In genomic region chr1:226650236-226650841, GRCh38 we compare ENCODE assay signal across 10 cellular contexts.
DNase-seq lines count a peak whose midpoint lies in the region; ATAC-seq, FAIRE-seq and TF ChIP-seq lines count a peak whose summit lies in the region.
"Had no signal": no experiment of that assay in that cellular context is flagged by ENCODE, and none has a peak within 500 bp of the region (broad histone marks: within the 10 kb centered on the region; RNA-seq: fewer than 3 reads in every experiment).

No MANE protein-coding gene starts in this region.

- no peaks in the 10 kb centered on the region for H3K9me3 Mint-ChIP-seq in natural killer cell treated with Interleukin-12 subunit alpha and Interleukin-12 subunit beta and Interleukin-15 and Interleukin-18, amount 100 ng/mL, for 72 hours
- no peaks in the 10 kb centered on the region for H3K9me3 Mint-ChIP-seq in natural killer cell
- H3K9me3 Mint-ChIP-seq in naive thymus-derived CD8-positive, alpha-beta T cell: no peaks in the 10 kb centered on the region

- in situ Hi-C loops in K562 (cut with MboI): no loop called here

- H3K4me2 ChIP-seq in K562 (ENCODE audit: insufficient read depth, low read length): no peak overlapping the region

- intact Hi-C loops in natural killer cell (cut with micrococcal nuclease): loop anchor here (5.0 kb wide), 1 partner anchor 37 kb away; no protein-coding TSS in a partner anchor
- intact Hi-C loops in K562 (cut with micrococcal nuclease): no loop called here
- intact Hi-C loops in vagina (cut with DNase I): loop anchor here (5.0 kb wide), 1 partner anchor 177 kb away; no protein-coding TSS in a partner anchor
- intact Hi-C loops in uterus (cut with DNase I; ENCODE audit: low total_unique reads): no loop called here

- TF ChIP-seq CTCF in natural killer cell (IDR thresholded peaks at IDR 0.05) (no peak), K562 (IDR thresholded peaks at IDR 0.05 in 2 of 3, conservative IDR thresholded peaks at IDR 0.05 in 1 of 3; ENCODE audit: insufficient read depth in 2 of 3, low read depth in 1 of 3, low read length in 3 of 3) (peak; percentile 45 to 59 (median 52); a peak in 5 of 6 replicates), vagina (IDR thresholded peaks at IDR 0.05) (no peak), uterus (IDR thresholded peaks at IDR 0.05) (no peak)

- POLR2A ChIA-PET in K562 (lab: Yijun Ruan, JAX): interaction anchor here (0.5 kb wide), 1 partner anchor 43 kb away, joined by 4 read pairs; no protein-coding TSS in a partner anchor
- POLR2A ChIA-PET in naive thymus-derived CD8-positive, alpha-beta T cell (lab: Charles Lee): interaction anchor here (0.6 to 26.5 kb wide), 7 partner anchors 24 to 288 kb away, joined by 3 to 613 read pairs (median 4); no protein-coding TSS in a partner anchor

- no peaks in the 10 kb centered on the region for H3K9me3 ChIP-seq in K562 (replicated peaks; ENCODE audit: control insufficient read depth, insufficient read depth, low read depth, low read length)
- H3K9me3 ChIP-seq in vagina: no peaks in the 10 kb centered on the region
- no peaks in the 10 kb centered on the region for H3K9me3 ChIP-seq in uterus
- H3K9me3 ChIP-seq: right lobe of liver had no signal

- H4K20me1 ChIP-seq in K562 (replicated peaks; ENCODE audit: control insufficient read depth, insufficient read depth, low read length): peaks cover 4% of the 10 kb centered on the region; the same call in 1 of the 2 replicates

- H3K27me3 Mint-ChIP-seq in natural killer cell treated with Interleukin-12 subunit alpha and Interleukin-12 subunit beta and Interleukin-15 and Interleukin-18, amount 100 ng/mL, for 72 hours: no peaks in the 10 kb centered on the region
- no peaks in the 10 kb centered on the region for H3K27me3 Mint-ChIP-seq in natural killer cell (ENCODE audit: low read depth in 2 of 2)
- H3K27me3 Mint-ChIP-seq in naive thymus-derived CD8-positive, alpha-beta T cell: no peaks in the 10 kb centered on the region

- no peak for ATAC-seq in natural killer cell treated with Interleukin-12 subunit alpha and Interleukin-12 subunit beta and Interleukin-15 and Interleukin-18, amount 100 ng/mL, for 72 hours
- ATAC-seq in natural killer cell: no peak
- peak; percentile 68 for ATAC-seq in K562
- ATAC-seq in naive thymus-derived CD8-positive, alpha-beta T cell: no peak
- no peak for ATAC-seq in GM18517 (IDR thresholded peaks at IDR 0.05; ENCODE audit: unreplicated experiment)

- TF ChIP-seq RAD21 in K562 (CRISPR knock-in tag; conservative IDR thresholded peaks at IDR 0.05 in 1 of 2, IDR thresholded peaks at IDR 0.05 in 1 of 2): no peak

- H2AFZ ChIP-seq in K562 (ENCODE audit: low read depth, low read length): no peak overlapping the region

- peaks cover 45 to 58% of the 10 kb centered on the region in 2 donors for H3K4me1 Mint-ChIP-seq in natural killer cell treated with Interleukin-12 subunit alpha and Interleukin-12 subunit beta and Interleukin-15 and Interleukin-18, amount 100 ng/mL, for 72 hours (ENCODE audit: low read depth in 2 of 2)
- H3K4me1 Mint-ChIP-seq in natural killer cell: peaks cover 22 to 27% of the 10 kb centered on the region in 2 donors
- peaks cover 35 to 41% (median 40%) of the 10 kb centered on the region in 4 donors for H3K4me1 Mint-ChIP-seq in naive thymus-derived CD8-positive, alpha-beta T cell

- TF ChIP-seq EP300 in K562 (IDR thresholded peaks at IDR 0.05; ENCODE audit: low read length): no peak

- no peaks in the 10 kb centered on the region for H3K36me3 ChIP-seq in K562 (ENCODE audit: control insufficient read depth, insufficient read depth, low read length)
- peaks cover 0 to 25% of the 10 kb centered on the region in 2 donors for H3K36me3 ChIP-seq in vagina
- no peaks in the 10 kb centered on the region for H3K36me3 ChIP-seq in uterus
- H3K36me3 ChIP-seq: right lobe of liver had no signal

- no peak for TF ChIP-seq POLR2A in K562 (conservative IDR thresholded peaks at IDR 0.05)
- TF ChIP-seq POLR2A in vagina (IDR thresholded peaks at IDR 0.05): no peak
- TF ChIP-seq POLR2A in uterus (IDR thresholded peaks at IDR 0.05): no peak

- 5% methylated on average over 10 of the region's 11 CpGs for WGBS in K562 (ENCODE audit: insufficient coverage, low coverage, missing lambda C conversion rate)

- no peak overlapping the region for H3K27ac ChIP-seq in K562 (ENCODE audit: extremely low read depth, low read depth, low read length)
- H3K27ac ChIP-seq in vagina: peak overlapping the region; percentile 43
- H3K27ac ChIP-seq in uterus: no peak overlapping the region
- H3K27ac ChIP-seq: right lobe of liver had no signal

- H3K4me3 ChIP-seq in K562: no peak overlapping the region
- H3K4me3 ChIP-seq in vagina: no peak overlapping the region
- H3K4me3 ChIP-seq in uterus: no peak overlapping the region
- H3K4me3 ChIP-seq: lung, right lobe of liver had no signal

- H3K79me2 ChIP-seq in K562 (ENCODE audit: control insufficient read depth, insufficient read depth, low read length): no peaks in the 10 kb centered on the region

- BruUV-seq in K562 (replicated peaks; lab: Mats Ljungman, UMichigan): no TSS peak

- H3K9me1 ChIP-seq in K562 (ENCODE audit: control insufficient read depth, insufficient read depth, low read length): no peaks in the 10 kb centered on the region

- no peak for FAIRE-seq in K562 (lab: Jason Lieb, UNC)

- H3K36me3 Mint-ChIP-seq in natural killer cell treated with Interleukin-12 subunit alpha and Interleukin-12 subunit beta and Interleukin-15 and Interleukin-18, amount 100 ng/mL, for 72 hours: no peaks in the 10 kb centered on the region
- no peaks in the 10 kb centered on the region for H3K36me3 Mint-ChIP-seq in natural killer cell
- H3K36me3 Mint-ChIP-seq in naive thymus-derived CD8-positive, alpha-beta T cell: peaks cover 5 to 43% (median 8%) of the 10 kb centered on the region in 3 donors

- H3K27me3 ChIP-seq in K562 (ENCODE audit: control insufficient read depth in 2 of 2, insufficient read depth in 2 of 2, low read length in 2 of 2): peaks cover 43 to 62% of the 10 kb centered on the region in 2 experiments
- no peaks in the 10 kb centered on the region for H3K27me3 ChIP-seq in vagina
- no peaks in the 10 kb centered on the region for H3K27me3 ChIP-seq in uterus
- H3K27me3 ChIP-seq: right lobe of liver had no signal

- no peak for DNase-seq in natural killer cell treated with Interleukin-12 subunit alpha and Interleukin-12 subunit beta and Interleukin-15 and Interleukin-18, amount 100 ng/mL, for 72 hours (ENCODE audit: low spot score)
- DNase-seq in natural killer cell (no peak), K562 (ENCODE audit: extremely low read depth in 1 of 4, low spot score in 3 of 4) (peak; percentile 35 to 65 (median 54)), vagina (ENCODE audit: extremely low spot score in 2 of 2) (no peak), uterus (no peak)
- peak in 1 of 10 donors; percentile 18 for DNase-seq in naive thymus-derived CD8-positive, alpha-beta T cell
- no peak for DNase-seq in activated effector memory CD4-positive, alpha-beta T cell treated with Interleukin-2 at 50 U/mL for 16 hours
- DNase-seq: right lobe of liver had no signal

- peak overlapping the region; percentile 41 to 91 for H3K27ac Mint-ChIP-seq in natural killer cell treated with Interleukin-12 subunit alpha and Interleukin-12 subunit beta and Interleukin-15 and Interleukin-18, amount 100 ng/mL, for 72 hours
- no peak overlapping the region for H3K27ac Mint-ChIP-seq in natural killer cell
- peak overlapping the region in 2 of 10 donors; percentile 82 to 92 for H3K27ac Mint-ChIP-seq in naive thymus-derived CD8-positive, alpha-beta T cell

- H3K4me1 ChIP-seq in K562 (replicated peaks in 1 of 2; ENCODE audit: control insufficient read depth in 2 of 2, insufficient read depth in 2 of 2, low read length in 2 of 2): peaks cover 0 to 3% of the 10 kb centered on the region in 2 experiments; a peak in 2 of 5 replicates
- peaks cover 34% of the 10 kb centered on the region for H3K4me1 ChIP-seq in vagina
- peaks cover 0 to 11% of the 10 kb centered on the region in 2 donors for H3K4me1 ChIP-seq in uterus

- H3K9ac ChIP-seq in K562 (ENCODE audit: insufficient read depth in 1 of 2, low read depth in 2 of 2, low read length in 2 of 2): no peak overlapping the region

- CTCF ChIA-PET in K562 (lab: Yijun Ruan, JAX; ENCODE audit: low intra/inter-chr PET ratio): interaction anchor here (1.9 kb wide), 1 partner anchor 177 kb away, joined by 5 read pairs; no protein-coding TSS in a partner anchor

- H3K4me3 Mint-ChIP-seq in natural killer cell treated with Interleukin-12 subunit alpha and Interleukin-12 subunit beta and Interleukin-15 and Interleukin-18, amount 100 ng/mL, for 72 hours: no peak overlapping the region
- H3K4me3 Mint-ChIP-seq in natural killer cell: no peak overlapping the region
- H3K4me3 Mint-ChIP-seq in naive thymus-derived CD8-positive, alpha-beta T cell: peak overlapping the region in 8 of 10 donors; percentile 10 to 79 (median 50)

TF ChIP-seq in K562, 482 proteins besides CTCF, POLR2A, EP300 and RAD21 (continues in another document):
- TF ChIP-seq FOXJ2 (tag; IDR thresholded peaks at IDR 0.05): no peak
- TF ChIP-seq E2F6 (IDR thresholded peaks at IDR 0.05; ENCODE audit: borderline replicate concordance in 1 of 2, extremely low read depth in 1 of 2, insufficient read depth in 1 of 2, insufficient read length in 1 of 2, low read depth in 1 of 2, low read length in 1 of 2, poor library complexity in 1 of 2, severe bottlenecking in 1 of 2): no peak
- TF ChIP-seq NR2C2 (CRISPR knock-in tag; IDR thresholded peaks at IDR 0.05): no peak
- no peak for TF ChIP-seq NR2C2 (tag; IDR thresholded peaks at IDR 0.05)
- no peak for TF ChIP-seq ZBTB1 (CRISPR knock-in tag; IDR thresholded peaks at IDR 0.05; ENCODE audit: borderline replicate concordance, low read depth)
- 0 out of 2 replicates have a peak, but pooled peaks have one; percentile 53 for TF ChIP-seq ESRRA (IDR thresholded peaks at IDR 0.05; ENCODE audit: borderline replicate concordance, low read depth)

Comparison
In these comparisons a context has a peak if more than half of its experiments do, and no peak if none do; other contexts are left out.
1. H3K27ac Mint-ChIP-seq: peak in natural killer cell treated with Interleukin-12 subunit alpha and Interleukin-12 subunit beta and Interleukin-15 and Interleukin-18, amount 100 ng/mL, for 72 hours (2 of 2); none in natural killer cell (0 of 2).
2. DNase-seq: peak in K562 (4 of 4); none in natural killer cell treated with Interleukin-12 subunit alpha and Interleukin-12 subunit beta and Interleukin-15 and Interleukin-18, amount 100 ng/mL, for 72 hours (single experiment), natural killer cell (single experiment), vagina (0 of 2), uterus (0 of 2) and activated effector memory CD4-positive, alpha-beta T cell treated with Interleukin-2 at 50 U/mL for 16 hours (single experiment).
3. H3K4me3 Mint-ChIP-seq: peak in naive thymus-derived CD8-positive, alpha-beta T cell (8 of 10); none in natural killer cell treated with Interleukin-12 subunit alpha and Interleukin-12 subunit beta and Interleukin-15 and Interleukin-18, amount 100 ng/mL, for 72 hours (single experiment) and natural killer cell (single experiment).
4. CTCF ChIP-seq: peak in K562 (3 of 3); none in natural killer cell (single experiment), vagina (0 of 3) and uterus (0 of 4).
5. intact Hi-C loops: an anchor here in natural killer cell (5.0 kb wide) and vagina (5.0 kb wide); none called in K562 and uterus.